21 cellular contexts compared by ENCODE assay signal in genomic region chr14:52876806-52877205, GRCh38.
DNase-seq lines count a peak whose midpoint lies in the region; ATAC-seq and TF ChIP-seq lines count a peak whose summit lies in the region.
"Had no signal": no experiment of that assay in that cellular context is flagged by ENCODE, and none has a peak within 500 bp of the region (broad histone marks: within the 10 kb centered on the region; RNA-seq: fewer than 3 reads in every experiment).

No MANE protein-coding gene starts in this region.

- TF ChIP-seq POLR2A in suprapubic skin (IDR thresholded peaks at IDR 0.05) = no peak

- H3K36me3 ChIP-seq in HUES6 (ENCODE audit: control insufficient read depth, insufficient read depth, low read length) (peaks cover 90% of the 10 kb centered on the region), brain microvascular endothelial cell (replicated peaks) (peaks cover 57% of the 10 kb centered on the region), osteoblast (ENCODE audit: insufficient read depth, low read length) (peaks cover 77% of the 10 kb centered on the region), suprapubic skin (peaks cover 20% of the 10 kb centered on the region)
- H3K36me3 ChIP-seq: neutrophil had no signal

- H3K9ac ChIP-seq in HUES6 (ENCODE audit: low read length) = no peak overlapping the region

- peaks cover 39% of the 10 kb centered on the region for H3K79me2 ChIP-seq in osteoblast (ENCODE audit: insufficient read depth, low read length)

- no peak for TF ChIP-seq EP300 in suprapubic skin (IDR thresholded peaks at IDR 0.05)

- H3K4me2 ChIP-seq in osteoblast (ENCODE audit: insufficient read depth, low read length) = peak overlapping the region; percentile 32

- TF ChIP-seq CTCF in brain microvascular endothelial cell (IDR thresholded peaks at IDR 0.05; ENCODE audit: low read depth, low read length, missing control alignments) (no peak), osteoblast (IDR thresholded peaks at IDR 0.05; ENCODE audit: extremely low read depth, low read depth, low read length) (no peak), suprapubic skin (IDR thresholded peaks at IDR 0.05) (no peak)

- no peaks in the 10 kb centered on the region for H4K20me1 ChIP-seq in osteoblast (ENCODE audit: insufficient read depth, low read length)

- H3K4me3 ChIP-seq in HUES6 (ENCODE audit: low read depth, low read length) = no peak overlapping the region
- H3K4me3 ChIP-seq in brain microvascular endothelial cell (ENCODE audit: low read depth, low read length) = no peak overlapping the region
- no peak overlapping the region for H3K4me3 ChIP-seq in osteoblast (ENCODE audit: insufficient read depth, low read length)
- H3K4me3 ChIP-seq in suprapubic skin = no peak overlapping the region
- H3K4me3 ChIP-seq: GM12878, left lung had no signal

- in situ Hi-C loops in brain microvascular endothelial cell (cut with HindIII; ENCODE audit: low pct_ligation_motif_present, low sequenced_read_pairs) = no loop called here

- H3K9me3 ChIP-seq in HUES6 (ENCODE audit: control insufficient read depth, insufficient read depth, low read depth, low read length) (no peaks in the 10 kb centered on the region), osteoblast (ENCODE audit: low read depth, low read length) (no peaks in the 10 kb centered on the region), suprapubic skin (no peaks in the 10 kb centered on the region)
- H3K9me3 ChIP-seq: left lung, neutrophil had no signal

- H3K4me1 ChIP-seq in HUES6 (ENCODE audit: control insufficient read depth, insufficient read depth, low read length) = peaks cover 48% of the 10 kb centered on the region
- H3K4me1 ChIP-seq in osteoblast (ENCODE audit: insufficient read depth, low read length) = peaks cover 70% of the 10 kb centered on the region
- H3K4me1 ChIP-seq in suprapubic skin = peaks cover 10% of the 10 kb centered on the region

- no peak overlapping the region for H2AFZ ChIP-seq in osteoblast (ENCODE audit: low read length)

- no peak for ATAC-seq in HG03342 (IDR thresholded peaks at IDR 0.05; ENCODE audit: unreplicated experiment)
- ATAC-seq: GM12878, left lung had no signal

- peak overlapping the region; percentile 79 for H3K27ac ChIP-seq in HUES6 (ENCODE audit: low read depth, low read length)
- H3K27ac ChIP-seq in brain microvascular endothelial cell = peak overlapping the region; percentile 19
- peak overlapping the region; percentile 81 for H3K27ac ChIP-seq in osteoblast (ENCODE audit: low read depth, low read length)
- no peak overlapping the region for H3K27ac ChIP-seq in suprapubic skin
- H3K27ac ChIP-seq: neutrophil had no signal

- DNase-seq in EL (peak; percentile 34), brain microvascular endothelial cell (no peak), osteoblast (ENCODE audit: insufficient read length, low spot score, missing footprints) (no peak), NAMALWA (ENCODE audit: low spot score) (no peak), NCI-H1436 (lab: John Stamatoyannopoulos, UW) (no peak), suprapubic skin (ENCODE audit: low spot score in 2 of 2) (no peak)
- DNase-seq: CD4-positive, CD25-positive, alpha-beta regulatory T cell; cerebellar nuclear complex; effector memory CD4-positive, alpha-beta T cell; Karpas-422; left lung; NCI-H1048; NCI-H2029; NCI-H345; NCI-H82; OCI-M1; SHP77 treated with DMSO at 0.1 percent for 48 hours had no signal

- no peaks in the 10 kb centered on the region for H3K27me3 ChIP-seq in HUES6 (ENCODE audit: control insufficient read depth, insufficient read depth, low read length)
- no peaks in the 10 kb centered on the region for H3K27me3 ChIP-seq in brain microvascular endothelial cell (replicated peaks)
- no peaks in the 10 kb centered on the region for H3K27me3 ChIP-seq in osteoblast (ENCODE audit: insufficient read depth, low read length)
- H3K27me3 ChIP-seq in suprapubic skin = no peaks in the 10 kb centered on the region
- H3K27me3 ChIP-seq: left lung, neutrophil had no signal

- 86% methylated on average over 2 of the region's 2 CpGs for WGBS in suprapubic skin
